Comparison of ENCODE assay signal across 8 cellular contexts in the genomic region with DNA sequence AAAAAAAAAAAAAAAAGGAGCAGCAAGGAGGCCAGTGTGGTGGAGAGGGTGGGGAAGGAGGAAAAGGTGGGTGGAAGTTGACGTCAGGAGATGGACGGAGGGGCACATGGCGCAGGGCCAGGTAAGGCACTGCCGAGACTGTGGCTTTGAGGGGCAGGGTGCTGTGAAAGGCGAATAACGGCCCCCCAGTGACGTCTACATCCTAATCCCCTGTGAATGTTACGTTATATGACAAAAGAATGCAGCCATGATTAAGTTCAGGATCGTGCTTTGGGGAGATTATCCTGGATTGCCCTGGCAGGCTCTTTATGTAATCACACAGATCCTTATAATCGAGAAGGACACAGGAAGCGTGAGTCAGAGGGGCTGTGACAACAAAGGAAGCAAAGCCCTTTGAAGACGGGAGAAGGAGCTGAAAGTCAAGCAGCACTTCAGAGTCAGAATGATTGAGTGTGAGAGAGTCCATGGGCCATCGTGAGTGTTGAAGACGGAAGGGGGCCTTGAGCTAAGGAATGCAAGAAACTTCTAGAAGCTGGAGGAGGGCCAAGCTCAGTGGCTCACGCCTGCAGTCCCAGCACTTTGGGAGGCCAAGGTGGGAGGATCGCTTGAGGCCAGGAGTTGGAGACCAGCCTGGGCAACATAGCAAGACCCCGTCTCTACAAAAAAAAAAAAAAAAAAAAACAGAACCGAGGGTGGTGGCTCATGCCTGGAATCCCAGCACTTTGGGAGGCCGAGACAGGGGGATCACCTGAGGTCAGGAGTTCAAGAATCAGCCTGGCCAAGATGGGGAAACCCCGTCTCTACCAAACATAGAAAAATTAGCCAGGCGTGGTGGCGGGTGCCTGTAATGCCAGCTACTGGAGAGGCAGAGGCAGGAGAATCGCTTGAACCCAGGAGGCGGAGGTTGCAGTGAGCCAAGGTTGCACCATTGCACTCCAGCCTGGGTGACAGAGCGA. TPM values are rescaled to one million over a fixed set of nuclear protein-coding genes. Genes with fewer than 3 reads are reported as not detected.
DNase-seq lines count a peak whose midpoint lies in the region; ATAC-seq lines count a peak whose summit lies in the region.

No MANE protein-coding gene starts in this region.

- no peak for DNase-seq in Right ventricle myocardium inferior (ENCODE audit: missing footprints)
- no peak for DNase-seq in cardiac septum (ENCODE audit: low spot score)
- DNase-seq in amniotic epithelial cell (ENCODE audit: low read depth): peak; percentile 96
- DNase-seq in kidney tubule cell (ENCODE audit: low spot score): peak; percentile 83
- no peak for DNase-seq in NCI-H1436 (lab: John Stamatoyannopoulos, UW)

- ATAC-seq in Right ventricle myocardium inferior (peak; percentile 12), GM18861 (IDR thresholded peaks at IDR 0.05; ENCODE audit: unreplicated experiment) (no peak), HG03159 (IDR thresholded peaks at IDR 0.05; ENCODE audit: unreplicated experiment) (no peak), GM21576 (IDR thresholded peaks at IDR 0.05; ENCODE audit: unreplicated experiment) (no peak)

- intact Hi-C loops in Right ventricle myocardium inferior (cut with DNase I) (no loop called here), cardiac septum (cut with DNase I) (no loop called here)

RNA-seq across cellular contexts. Expression of a gene that starts 13.8 kb away (rescaled TPM):
- total RNA-seq in Right ventricle myocardium inferior (not detected), cardiac septum (not detected)

RNA-seq across cellular contexts. Expression of a gene that starts 13.9 kb away (rescaled TPM):
- total RNA-seq in Right ventricle myocardium inferior (2.8 TPM), cardiac septum (7.6 TPM)

RNA-seq across cellular contexts. Expression of a gene that starts 41.5 kb away (rescaled TPM):
- total RNA-seq in Right ventricle myocardium inferior (38.0 TPM), cardiac septum (44.0 TPM)

Comparison
In these comparisons a context has a peak if more than half of its experiments do, and no peak if none do; other contexts are left out.
1. DNase-seq: peak in amniotic epithelial cell (single experiment) and kidney tubule cell (single experiment); none in Right ventricle myocardium inferior (single experiment), cardiac septum (single experiment) and NCI-H1436 (single experiment).